8 cellular contexts compared by ENCODE assay signal in genomic region chr14:21014761-21015190, GRCh38. TPM values are rescaled to one million over a fixed set of nuclear protein-coding genes. Genes with fewer than 3 reads are reported as not detected.
A peak's percentile ranks its signal among the peaks of the same experiment; 100 is the strongest.
DNase-seq lines count a peak whose midpoint lies in the region; ATAC-seq and TF ChIP-seq lines count a peak whose summit lies in the region.

No MANE protein-coding gene starts in this region.

- ATAC-seq in HG03108 (IDR thresholded peaks at IDR 0.05; ENCODE audit: unreplicated experiment), result peak; percentile 54
- peak; percentile 94 for ATAC-seq in left lobe of liver
- no peak for ATAC-seq in GM21737 (IDR thresholded peaks at IDR 0.05; ENCODE audit: unreplicated experiment)

- peak; percentile 87 for DNase-seq in COLO829 (ENCODE audit: low spot score)
- DNase-seq in NCI-H526 (lab: John Stamatoyannopoulos, UW), result peak; percentile 86 to 92
- DNase-seq in activated CD4-positive, alpha-beta T cell treated with anti-CD3 and anti-CD28 coated beads for 4 hours, result peak; percentile 80 to 88
- DNase-seq in choroid plexus epithelial cell (ENCODE audit: low read depth), result peak; percentile 93
- peak; percentile 86 for DNase-seq in left lobe of liver (ENCODE audit: low spot score)
- DNase-seq in stimulated activated CD4-positive, alpha-beta T cell treated with anti-CD3 and anti-CD28 coated beads, Interleukin-4, amount 100 ng/mL, for 1 hour, result peak; percentile 76

- no peak overlapping the region for H3K4me3 ChIP-seq in choroid plexus epithelial cell (ENCODE audit: low read depth, low read length)

- peak; percentile 96 for TF ChIP-seq CTCF in choroid plexus epithelial cell (conservative IDR thresholded peaks at IDR 0.05; ENCODE audit: low read depth, low read length)

RNA-seq across cellular contexts. Expression of gene NDRG2, which starts 10.1 kb away (rescaled TPM):
- 165 TPM for total RNA-seq in left lobe of liver

RNA-seq across cellular contexts. Expression of gene TPPP2, which starts 15.2 kb away (rescaled TPM):
- total RNA-seq in left lobe of liver, result 4.6 TPM

RNA-seq across cellular contexts. Expression of gene SLC39A2, which starts 15.7 kb away (rescaled TPM):
- not detected for total RNA-seq in left lobe of liver

RNA-seq across cellular contexts. Expression of gene RNASE13, which starts 19.8 kb away (rescaled TPM):
- total RNA-seq in left lobe of liver, result 0.10 TPM

RNA-seq across cellular contexts. Expression of gene METTL17, which starts 25.0 kb away (rescaled TPM):
- total RNA-seq in left lobe of liver, result 33.1 TPM
